14 cellular contexts compared by ENCODE assay signal in genomic region chr9:106478312-106479099, GRCh38.
DNase-seq lines count a peak whose midpoint lies in the region; ATAC-seq lines count a peak whose summit lies in the region.
"Had no signal": no experiment of that assay in that cellular context is flagged by ENCODE, and none has a peak within 500 bp of the region (broad histone marks: within the 10 kb centered on the region; RNA-seq: fewer than 3 reads in every experiment).

No MANE protein-coding gene starts in this region.

- no peak overlapping the region for H3K23ac ChIP-seq in trophoblast cell (ENCODE audit: low read length)

- no peak for ATAC-seq in HG03039 (IDR thresholded peaks at IDR 0.05; ENCODE audit: unreplicated experiment)

- H3K18ac ChIP-seq in trophoblast cell (ENCODE audit: low read length): no peak overlapping the region

- H4K12ac ChIP-seq in trophoblast cell (ENCODE audit: low read depth, low read length): no peak overlapping the region

- no peak overlapping the region for H2AFZ ChIP-seq in trophoblast cell (ENCODE audit: insufficient read depth, low read length, poor library complexity)

- H4K8ac ChIP-seq in trophoblast cell (ENCODE audit: low read depth, low read length): no peak overlapping the region

- no peak overlapping the region for H2BK12ac ChIP-seq in trophoblast cell (ENCODE audit: low read length)

- no peak overlapping the region for H3K14ac ChIP-seq in trophoblast cell (ENCODE audit: low read length)

- peaks cover 4 to 9% of the 10 kb centered on the region in 2 experiments for H3K4me1 ChIP-seq in trophoblast cell (ENCODE audit: control insufficient read depth in 1 of 2, insufficient read depth in 2 of 2, low read length in 2 of 2)

- no peaks in the 10 kb centered on the region for H3K27me3 ChIP-seq in trophoblast cell (ENCODE audit: insufficient read depth, low read length)

- H3K36me3 ChIP-seq in trophoblast cell (ENCODE audit: control insufficient read depth in 1 of 2, insufficient read depth in 2 of 2, low read length in 2 of 2): no peaks in the 10 kb centered on the region

- H3K9me3 ChIP-seq in trophoblast cell (ENCODE audit: insufficient read depth, low read depth, low read length): no peaks in the 10 kb centered on the region

- WGBS in trophoblast cell (ENCODE audit: extremely low coverage, insufficient coverage, insufficient read length): no CpG with 5 or more reads among the region's 3 CpGs

- peak overlapping the region; percentile 56 for H2BK120ac ChIP-seq in trophoblast cell (ENCODE audit: insufficient read depth, low read length, poor library complexity)

- DNase-seq in NCI-H226 (peak; percentile 9), astrocyte of the hippocampus (ENCODE audit: low read depth, low spot score) (peak; percentile 3), islet precursor cell (peak; percentile 77), trophoblast cell (no peak), hippocampal formation (lab: John Stamatoyannopoulos, UW) (no peak), DMS153 treated with DMSO at 0.1 percent for 48 hours (lab: John Stamatoyannopoulos, UW; ENCODE audit: unreplicated experiment) (no peak)
- DNase-seq: ACHN, AML-193, COR-L47, HCEC 1CT, NCI-H1105 treated with DMSO at 0.1 percent for 48 hours, NCI-H187 treated with DMSO at 0.1 percent for 48 hours, NCI-H69 had no signal

- no peak overlapping the region for H2AK5ac ChIP-seq in trophoblast cell (ENCODE audit: low read length)

- H2BK5ac ChIP-seq in trophoblast cell (ENCODE audit: low read depth, low read length, poor library complexity): peak overlapping the region; percentile 6

- H3K79me2 ChIP-seq in trophoblast cell (ENCODE audit: control insufficient read depth, insufficient read depth, low read length, poor library complexity): no peaks in the 10 kb centered on the region

- peaks cover 16% of the 10 kb centered on the region for H3K79me1 ChIP-seq in trophoblast cell (ENCODE audit: low read length)

- H4K91ac ChIP-seq in trophoblast cell (ENCODE audit: low read depth, low read length): peak overlapping the region; percentile 2

- no peak overlapping the region for H3K9ac ChIP-seq in trophoblast cell (ENCODE audit: low read length)

- H3K27ac ChIP-seq in trophoblast cell (ENCODE audit: low read depth, low read length): peak overlapping the region; percentile 53

- H3K4ac ChIP-seq in trophoblast cell (ENCODE audit: low read depth, low read length): no peak overlapping the region

- H3K4me3 ChIP-seq in trophoblast cell (ENCODE audit: low read depth, low read length): no peak overlapping the region

- H3K4me2 ChIP-seq in trophoblast cell (ENCODE audit: low read length): no peak overlapping the region

Comparison
In these comparisons a context has a peak if more than half of its experiments do, and no peak if none do; other contexts are left out.
1. DNase-seq: peak in NCI-H226 (single experiment), astrocyte of the hippocampus (single experiment) and islet precursor cell (single experiment); none in trophoblast cell (0 of 2), hippocampal formation (0 of 2) and DMS153 treated with DMSO at 0.1 percent for 48 hours (single experiment).